Comparison of ENCODE assay signal across 8 cellular contexts in the genomic region with DNA sequence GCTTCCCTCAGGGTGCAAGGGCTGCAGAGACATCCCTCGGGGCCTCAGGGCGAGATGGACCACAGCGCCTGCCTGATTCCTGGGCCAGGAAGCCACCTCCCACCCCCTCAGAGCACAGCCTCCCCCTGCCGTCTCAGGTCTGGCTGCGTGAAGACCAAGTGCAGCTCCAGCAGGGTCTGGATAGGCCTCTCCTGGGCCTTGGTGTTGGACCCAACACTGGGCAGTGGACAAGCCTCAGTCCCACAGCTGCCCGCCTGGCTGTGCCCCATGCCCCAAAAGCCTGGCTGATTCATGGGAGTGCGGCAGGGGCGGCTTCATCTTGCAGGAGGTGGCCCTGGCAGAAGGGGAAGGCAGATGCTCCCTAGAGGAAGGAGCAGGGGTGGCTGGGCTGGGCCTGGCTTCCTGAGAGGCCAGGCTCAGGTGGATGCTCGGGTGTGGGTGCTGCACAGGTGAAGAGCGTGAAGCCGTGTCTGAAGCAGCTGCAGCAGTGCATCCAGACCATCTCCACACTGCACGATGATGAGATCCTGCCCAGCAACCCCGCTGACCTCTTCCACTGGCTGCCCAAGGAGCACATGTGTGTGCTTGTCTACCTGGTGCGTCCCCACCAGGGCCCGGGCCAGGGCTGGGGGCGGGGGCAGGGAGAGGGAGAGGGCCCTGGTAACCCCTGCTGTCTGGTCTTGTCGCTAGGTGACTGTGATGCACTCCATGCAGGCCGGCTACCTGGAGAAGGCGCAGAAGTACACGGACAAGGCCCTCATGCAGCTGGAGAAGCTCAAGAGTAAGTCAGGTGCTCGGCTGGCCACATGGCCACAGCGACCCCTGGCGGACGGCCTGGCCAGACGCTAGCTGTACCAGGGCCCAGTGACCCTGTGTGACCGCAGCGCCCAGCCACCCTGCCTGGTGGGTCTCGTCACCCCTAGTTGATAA. TPM values are rescaled to one million over a fixed set of nuclear protein-coding genes. Genes with fewer than 3 reads are reported as not detected.
DNase-seq lines count a peak whose midpoint lies in the region; ATAC-seq and TF ChIP-seq lines count a peak whose summit lies in the region.

No MANE protein-coding gene starts in this region.

- peaks cover 33% of the 10 kb centered on the region for H3K79me1 ChIP-seq in mesenchymal stem cell (replicated peaks; ENCODE audit: low read length, poor library complexity, severe bottlenecking)

- H3K4me1 Mint-ChIP-seq in Caco-2 (ENCODE audit: low read depth, unreplicated experiment) (no peaks in the 10 kb centered on the region), HFFc6 (ENCODE audit: low read depth) (peaks cover 6% of the 10 kb centered on the region; the same call in 1 of the 2 replicates)

- H2AFZ ChIP-seq in OCI-LY3 (ENCODE audit: low read depth, low read length) (no peak overlapping the region), mesenchymal stem cell (ENCODE audit: low read depth, low read length) (no peak overlapping the region)

- intact Hi-C loops in Caco-2 (cut with micrococcal nuclease; ENCODE audit: unreplicated experiment) (loop anchor here (1.0 kb wide), 2 partner anchors 156 to 196 kb away; no protein-coding TSS in a partner anchor), dorsolateral prefrontal cortex (cut with DNase I) (no loop called here)

- H3K4me3 Mint-ChIP-seq in Caco-2 (ENCODE audit: unreplicated experiment) (no peak overlapping the region), HFFc6 (no peak overlapping the region)

- no peak overlapping the region for H2BK120ac ChIP-seq in mesenchymal stem cell (ENCODE audit: low read depth, low read length)

- no peak overlapping the region for H2BK15ac ChIP-seq in mesenchymal stem cell (ENCODE audit: low read depth, poor library complexity, severe bottlenecking)

- no peak overlapping the region for H3K9ac ChIP-seq in OCI-LY3 (ENCODE audit: low read length)
- H3K9ac ChIP-seq in mesenchymal stem cell (ENCODE audit: low read length): no peak overlapping the region

- H3K4me2 ChIP-seq in OCI-LY3 (ENCODE audit: low read length) (no peak overlapping the region), mesenchymal stem cell (ENCODE audit: low read length, poor library complexity, severe bottlenecking) (no peak overlapping the region)

- no peak overlapping the region for H2BK5ac ChIP-seq in mesenchymal stem cell (ENCODE audit: low read depth, low read length, poor library complexity, severe bottlenecking)

- peaks cover 52% of the 10 kb centered on the region for H3K36me3 Mint-ChIP-seq in Caco-2 (ENCODE audit: insufficient read depth, unreplicated experiment)
- H3K36me3 Mint-ChIP-seq in HFFc6 (ENCODE audit: low read depth): peaks cover 18% of the 10 kb centered on the region

- DNase-seq in Caco-2 (peak; percentile 69 to 85), HFFc6 (peak; percentile 51), dorsolateral prefrontal cortex (peak in 9 of 10 donors; percentile 34 to 72 (median 59)), mesenchymal stem cell (peak; percentile 62), NCI-H1048 (lab: John Stamatoyannopoulos, UW) (no peak), NCI-H446 treated with DMSO at 0.1 percent for 48 hours (lab: John Stamatoyannopoulos, UW) (no peak)

- H3K23ac ChIP-seq in mesenchymal stem cell (ENCODE audit: low read length in 2 of 2): no peak overlapping the region

- H3K36me3 ChIP-seq in Caco-2 (ENCODE audit: control insufficient read depth, insufficient read depth, low read length) (peaks cover 3% of the 10 kb centered on the region), OCI-LY3 (replicated peaks; ENCODE audit: low read depth, low read length) (peaks cover 65% of the 10 kb centered on the region), mesenchymal stem cell (ENCODE audit: control insufficient read depth in 1 of 2, insufficient read depth in 2 of 2, low read depth in 1 of 2, low read length in 2 of 2) (peaks cover 83 to 90% of the 10 kb centered on the region in 2 experiments)

- H3K27me3 Mint-ChIP-seq in Caco-2 (ENCODE audit: insufficient read depth, unreplicated experiment) (no peaks in the 10 kb centered on the region), HFFc6 (ENCODE audit: insufficient read depth) (no peaks in the 10 kb centered on the region; the same call in 1 of the 2 replicates)

- H3K4ac ChIP-seq in mesenchymal stem cell (ENCODE audit: low read depth in 1 of 2, low read length in 2 of 2): no peak overlapping the region

- BruUV-seq in Caco-2 (replicated peaks; lab: Mats Ljungman, UMichigan): no TSS peak

- H4K8ac ChIP-seq in mesenchymal stem cell (ENCODE audit: low read length): no peak overlapping the region

- 62% methylated on average over 28 of the region's 28 CpGs for WGBS in mesenchymal stem cell

- H2BK12ac ChIP-seq in mesenchymal stem cell (ENCODE audit: low read length in 2 of 2): no peak overlapping the region

- TF ChIP-seq CTCF in Caco-2 (IDR thresholded peaks at IDR 0.05; ENCODE audit: insufficient read depth in 1 of 2, low read depth in 1 of 2, low read length in 1 of 2, severe bottlenecking in 1 of 2, unreplicated experiment in 1 of 2) (peak; percentile 80 to 87), HFFc6 (IDR thresholded peaks at IDR 0.05) (peak; percentile 99), OCI-LY3 (IDR thresholded peaks at IDR 0.05; ENCODE audit: low read depth, low read length) (peak; percentile 92), dorsolateral prefrontal cortex (IDR thresholded peaks at IDR 0.05 in 54 of 56, conservative IDR thresholded peaks at IDR 0.05 in 2 of 56; ENCODE audit: low read depth in 1 of 56, partially characterized antibody in 56 of 56) (peak in 55 of 56 donors; percentile 50 to 84 (median 76))

- H3K27ac ChIP-seq in OCI-LY3 (ENCODE audit: low read length): no peak overlapping the region
- H3K27ac ChIP-seq in dorsolateral prefrontal cortex: no peak overlapping the region
- no peak overlapping the region for H3K27ac ChIP-seq in mesenchymal stem cell (ENCODE audit: low read length, poor library complexity, severe bottlenecking)

- H3K4me1 ChIP-seq in Caco-2 (no peaks in the 10 kb centered on the region), OCI-LY3 (ENCODE audit: low read length) (no peaks in the 10 kb centered on the region), mesenchymal stem cell (ENCODE audit: control insufficient read depth, insufficient read depth, low read depth, low read length) (peaks cover 5% of the 10 kb centered on the region)

- H3K27me3 ChIP-seq in Caco-2 (replicated peaks; ENCODE audit: control insufficient read depth, insufficient read depth, low read length) (no peaks in the 10 kb centered on the region), OCI-LY3 (ENCODE audit: low read depth, low read length) (no peaks in the 10 kb centered on the region), dorsolateral prefrontal cortex (no peaks in the 10 kb centered on the region), mesenchymal stem cell (ENCODE audit: control insufficient read depth in 1 of 2, insufficient read depth in 1 of 2, low read length in 2 of 2) (no peaks in the 10 kb centered on the region)

- H4K20me1 ChIP-seq in OCI-LY3 (ENCODE audit: insufficient read depth, low read length): 0 out of 2 replicates have a peak, but pooled peaks cover 5% of the 10 kb centered on the region

- H3K9me3 Mint-ChIP-seq in Caco-2 (ENCODE audit: unreplicated experiment) (no peaks in the 10 kb centered on the region), HFFc6 (no peaks in the 10 kb centered on the region)

- no peak overlapping the region for H4K91ac ChIP-seq in mesenchymal stem cell (ENCODE audit: low read length)

- H3K27ac Mint-ChIP-seq in Caco-2 (ENCODE audit: unreplicated experiment) (no peak overlapping the region), HFFc6 (no peak overlapping the region)

- no peak overlapping the region for H3K4me3 ChIP-seq in Caco-2 (ENCODE audit: low read depth, low read length)
- no peak overlapping the region for H3K4me3 ChIP-seq in OCI-LY3 (ENCODE audit: low read length)
- no peak overlapping the region for H3K4me3 ChIP-seq in dorsolateral prefrontal cortex
- no peak overlapping the region for H3K4me3 ChIP-seq in mesenchymal stem cell (ENCODE audit: insufficient read depth in 1 of 2, low read depth in 1 of 2, low read length in 2 of 2)

- no peak overlapping the region for H3K18ac ChIP-seq in mesenchymal stem cell (ENCODE audit: low read depth in 1 of 2, low read length in 2 of 2)

- no peak for ATAC-seq in HG03159 (IDR thresholded peaks at IDR 0.05; ENCODE audit: unreplicated experiment)

- H3K9me3 ChIP-seq in Caco-2 (no peaks in the 10 kb centered on the region), OCI-LY3 (ENCODE audit: insufficient read depth, low read length) (no peaks in the 10 kb centered on the region), mesenchymal stem cell (ENCODE audit: control insufficient read depth, low read length) (no peaks in the 10 kb centered on the region)

- no peak overlapping the region for H2AK5ac ChIP-seq in mesenchymal stem cell (ENCODE audit: low read length, severe bottlenecking)

- CTCF ChIA-PET in Caco-2 (lab: Charles Lee): interaction anchor here (0.6 to 1.5 kb wide), 16 partner anchors 9 to 199 kb away, joined by 3 to 11 read pairs (median 3); partner anchors contain the start of gene GATAD2A

- POLR2A ChIA-PET in Caco-2 (lab: Charles Lee): interaction anchor here (0.5 kb wide), 1 partner anchor 43 kb away, joined by 6 read pairs; no protein-coding TSS in a partner anchor

- no peak overlapping the region for H3K14ac ChIP-seq in mesenchymal stem cell (ENCODE audit: low read length in 2 of 2)

- no peaks in the 10 kb centered on the region for H3K79me2 ChIP-seq in OCI-LY3 (ENCODE audit: low read length)

RNA-seq across cellular contexts. Expression of gene MAU2, which starts 21.7 kb away (rescaled TPM):
- total RNA-seq in Caco-2 (2022) (51.3 and 62.6 TPM in 2 replicates), dorsolateral prefrontal cortex (100 to 1,000 TPM in 42 of 120 experiments, 10 to 100 TPM in 78; 58.7 to 162 (median 91.5) TPM)
- 10 to 100 TPM; 24.8 to 33.0 (median 29.4) TPM for total RNA-seq in HFFc6 (2021; fragmentation: NEBNext Ultra II Directional; extraction: Animal tissue kit (Norgen Biotek cat#: 25700))
- 15.4 TPM for polyA plus RNA-seq in mesenchymal stem cell (2013, experiment 1 of 2)
- polyA plus RNA-seq in mesenchymal stem cell (2013, experiment 2 of 2): 16.1 TPM

RNA-seq across cellular contexts. Expression of gene SUGP1, which starts 22.0 kb away (rescaled TPM):
- total RNA-seq in Caco-2 (2022) (51.2 and 58.4 TPM in 2 replicates), dorsolateral prefrontal cortex (10 to 100 TPM; 50.9 to 97.4 (median 73.0) TPM)
- 10 to 100 TPM; 37.7 to 47.0 (median 44.4) TPM for total RNA-seq in HFFc6 (2021; fragmentation: NEBNext Ultra II Directional; extraction: Animal tissue kit (Norgen Biotek cat#: 25700))
- polyA plus RNA-seq in mesenchymal stem cell (2013, experiment 1 of 2): 35.7 TPM
- polyA plus RNA-seq in mesenchymal stem cell (2013, experiment 2 of 2): 31.6 TPM

Comparison
In these comparisons a context has a peak if more than half of its experiments do, and no peak if none do; other contexts are left out.
1. DNase-seq: peak in Caco-2 (2 of 2), HFFc6 (single experiment), dorsolateral prefrontal cortex (9 of 10) and mesenchymal stem cell (single experiment); none in NCI-H1048 (single experiment) and NCI-H446 treated with DMSO at 0.1 percent for 48 hours (single experiment).
2. Peak in every context shown above with its lines, with median percentiles within 50 percentile points of each other: CTCF ChIP-seq.